Comparison of ENCODE assay signal across 14 cellular contexts in the genomic region with DNA sequence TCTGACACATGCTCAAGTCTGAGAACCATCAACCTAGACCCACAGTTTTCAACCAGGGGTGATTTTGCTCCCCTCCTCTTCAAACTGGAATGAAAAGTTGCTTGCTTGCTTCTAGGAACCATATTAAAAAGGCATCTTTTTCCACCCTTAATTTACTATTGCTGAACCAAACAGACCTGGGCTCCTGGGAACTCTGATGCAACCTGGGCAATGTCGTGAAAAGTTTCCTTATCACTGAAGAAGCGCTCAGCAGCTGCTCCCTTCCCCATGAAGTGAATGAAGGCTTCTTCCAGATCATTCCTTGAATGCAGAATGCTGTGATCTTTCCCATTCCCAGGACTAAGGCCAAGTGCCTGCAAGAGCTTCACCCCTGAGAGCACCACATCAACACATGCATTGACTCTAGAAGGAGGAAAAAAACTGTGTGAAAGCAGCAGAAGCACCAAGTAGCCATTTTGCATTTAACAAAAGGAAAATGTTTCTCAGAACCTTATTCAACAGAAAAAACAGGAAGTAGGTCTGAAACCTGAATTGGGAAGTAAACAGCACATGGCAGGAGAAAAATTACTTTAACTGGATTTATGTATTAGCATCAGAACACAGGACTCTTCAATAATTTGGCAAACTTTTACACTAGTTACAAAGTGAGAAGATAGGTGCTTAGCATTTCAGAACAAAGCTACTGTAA. TPM values are rescaled to one million over a fixed set of nuclear protein-coding genes. Genes with fewer than 3 reads are reported as not detected.
A peak's percentile ranks its signal among the peaks of the same experiment; 100 is the strongest.
DNase-seq lines count a peak whose midpoint lies in the region; ATAC-seq, FAIRE-seq and TF ChIP-seq lines count a peak whose summit lies in the region.
"Had no signal": no experiment of that assay in that cellular context is flagged by ENCODE, and none has a peak within 500 bp of the region (broad histone marks: within the 10 kb centered on the region; RNA-seq: fewer than 3 reads in every experiment).

No MANE protein-coding gene starts in this region.

- BruUV-seq in GM12878 (replicated peaks; lab: Mats Ljungman, UMichigan) (no TSS peak), HepG2 (replicated peaks; lab: Mats Ljungman, UMichigan) (no TSS peak)

- RAD21 ChIA-PET in GM12878 (lab: Charles Lee; ENCODE audit: unreplicated experiment) = interaction anchor here (1.1 kb wide), 1 partner anchor 10 kb away, joined by 3 read pairs; no protein-coding TSS in a partner anchor

- H3K4me2 ChIP-seq in A549 (no peak overlapping the region), OCI-LY3 (ENCODE audit: low read length) (peak overlapping the region; percentile 79), GM12878 (ENCODE audit: control insufficient read depth, insufficient read depth) (peak overlapping the region; percentile 75; the same call in 1 of the 2 replicates), HepG2 (ENCODE audit: low read depth, low read length) (no peak overlapping the region)

- SMC1A ChIA-PET in GM12878 (lab: Charles Lee; ENCODE audit: uncharacterized antibody, unreplicated experiment) = interaction anchor here (0.6 to 0.8 kb wide), 2 partner anchors 13 to 53 kb away, joined by 3 read pairs; no protein-coding TSS in a partner anchor

- WGBS in A549 (ENCODE audit: missing lambda C conversion rate) = 100% methylated on average over 2 of the region's 2 CpGs
- 100% methylated on average over 2 of the region's 2 CpGs for WGBS in GM12878 (ENCODE audit: insufficient coverage, insufficient replicate concordance, low lambda C conversion rate, missing lambda C conversion rate)
- 91% methylated on average over 2 of the region's 2 CpGs for WGBS in HepG2 (ENCODE audit: low lambda C conversion rate)

- intact Hi-C loops in GM12878 (cut with micrococcal nuclease; ENCODE audit: unreplicated experiment) (loop anchor here (5.0 kb wide), 1 partner anchor 53 kb away; no protein-coding TSS in a partner anchor), HepG2 (cut with micrococcal nuclease; ENCODE audit: unreplicated experiment) (no loop called here)

- CTCF ChIA-PET in A549 (lab: Yijun Ruan, JAX) (interaction anchor here (1.0 to 2.4 kb wide), 4 partner anchors 11 to 466 kb away, joined by 3 to 8 read pairs (median 4); no protein-coding TSS in a partner anchor), GM12878 (lab: Yijun Ruan, JAX) (interaction anchor here (0.7 to 1.5 kb wide), 2 partner anchors 10 kb away, joined by 3 read pairs; no protein-coding TSS in a partner anchor), HepG2 (lab: Yijun Ruan, JAX; ENCODE audit: low intra/inter-chr PET ratio, low total read pairs) (no interaction called here)

- H3K9me3 ChIP-seq in A549 = no peaks in the 10 kb centered on the region
- no peaks in the 10 kb centered on the region for H3K9me3 ChIP-seq in OCI-LY3 (ENCODE audit: insufficient read depth, low read length)
- peaks cover 3% of the 10 kb centered on the region; the same call in 2 of the 3 replicates for H3K9me3 ChIP-seq in GM12878 (replicated peaks; ENCODE audit: control insufficient read depth, insufficient read depth, low read length)
- no peaks in the 10 kb centered on the region for H3K9me3 ChIP-seq in HepG2 (ENCODE audit: low read length)
- H3K9me3 ChIP-seq: thoracic aorta had no signal

- TF ChIP-seq EP300 in A549 (IDR thresholded peaks at IDR 0.05) = no peak
- no peak for TF ChIP-seq EP300 in GM12878 (IDR thresholded peaks at IDR 0.05; ENCODE audit: borderline replicate concordance in 1 of 2, control insufficient read depth in 1 of 2, low read depth in 2 of 2, low read length in 2 of 2)
- no peak for TF ChIP-seq EP300 in HepG2 (IDR thresholded peaks at IDR 0.05; ENCODE audit: low read depth in 2 of 2, low read length in 2 of 2)
- no peak for TF ChIP-seq EP300 in HepG2 (CRISPR knock-in tag; IDR thresholded peaks at IDR 0.05; ENCODE audit: borderline replicate concordance)

- FAIRE-seq in A549 (lab: Jason Lieb, UNC) (peak; percentile 28), GM12878 (lab: Jason Lieb, UNC) (peak; percentile 47), HepG2 (lab: Jason Lieb, UNC) (no peak)

- no peaks in the 10 kb centered on the region for H3K4me1 ChIP-seq in A549
- peaks cover 54% of the 10 kb centered on the region for H3K4me1 ChIP-seq in OCI-LY3 (ENCODE audit: low read length)
- peaks cover 22% of the 10 kb centered on the region for H3K4me1 ChIP-seq in GM12878 (ENCODE audit: control insufficient read depth, insufficient read depth, low read length)
- no peaks in the 10 kb centered on the region for H3K4me1 ChIP-seq in HepG2 (ENCODE audit: insufficient read depth, low read length)

- POLR2A ChIA-PET in A549 (lab: Yijun Ruan, JAX) = no interaction called here
- POLR2A ChIA-PET in GM12878 (lab: Charles Lee) = no interaction called here
- POLR2A ChIA-PET in HepG2 (lab: Yijun Ruan, JAX) = no interaction called here

- TF ChIP-seq CTCF in A549 (IDR thresholded peaks at IDR 0.05) (no peak), OCI-LY3 (IDR thresholded peaks at IDR 0.05; ENCODE audit: low read depth, low read length) (no peak), GM12878 (IDR thresholded peaks at IDR 0.05 in 2 of 3, conservative IDR thresholded peaks at IDR 0.05 in 1 of 3; ENCODE audit: control insufficient read depth in 2 of 3, extremely low read depth in 1 of 3, insufficient read depth in 1 of 3, low read depth in 3 of 3, low read length in 3 of 3) (no peak), HepG2 (CRISPR knock-in tag; IDR thresholded peaks at IDR 0.05) (no peak)

- in situ Hi-C loops in GM12878 (cut with MboI) = no loop called here
- in situ Hi-C loops in HepG2 (cut with HindIII; ENCODE audit: extremely low pct_ligation_motif_present, low pct_unique_long_range_greater_than_20kb) = no loop called here

- no peak for TF ChIP-seq RAD21 in A549 (conservative IDR thresholded peaks at IDR 0.05 in 1 of 2, IDR thresholded peaks at IDR 0.05 in 1 of 2)
- no peak for TF ChIP-seq RAD21 in GM12878 (IDR thresholded peaks at IDR 0.05; ENCODE audit: insufficient read depth, low read depth, low read length)
- TF ChIP-seq RAD21 in HepG2 (CRISPR knock-in tag; IDR thresholded peaks at IDR 0.05) = no peak

- H3K9ac ChIP-seq in OCI-LY3 (ENCODE audit: low read length) (peak overlapping the region; percentile 34; the same call in 1 of the 2 replicates), GM12878 (ENCODE audit: control insufficient read depth, insufficient read depth, low read length) (no peak overlapping the region), HepG2 (ENCODE audit: insufficient read depth, low read depth, low read length) (no peak overlapping the region)

- H3K27ac ChIP-seq in A549 (no peak overlapping the region), OCI-LY3 (ENCODE audit: low read length) (peak overlapping the region; percentile 75), GM12878 (ENCODE audit: control insufficient read depth, insufficient read depth) (peak overlapping the region; percentile 10; the same call in 1 of the 2 replicates), HepG2 (ENCODE audit: extremely low read length, insufficient read depth, low read length) (no peak overlapping the region)
- H3K27ac ChIP-seq: thoracic aorta had no signal

- TF ChIP-seq POLR2A in A549 (IDR thresholded peaks at IDR 0.05; ENCODE audit: low read length) (no peak), GM12878 (IDR thresholded peaks at IDR 0.05; ENCODE audit: low read depth, low read length) (no peak), HepG2 (IDR thresholded peaks at IDR 0.05; ENCODE audit: insufficient read depth in 1 of 2, low read depth in 2 of 2, low read length in 2 of 2) (no peak)

- no peaks in the 10 kb centered on the region for H3K27me3 ChIP-seq in OCI-LY3 (ENCODE audit: low read depth, low read length)
- no peaks in the 10 kb centered on the region for H3K27me3 ChIP-seq in GM12878 (replicated peaks in 1 of 2; ENCODE audit: control insufficient read depth in 2 of 2, insufficient read depth in 2 of 2, low read length in 1 of 2)
- no peaks in the 10 kb centered on the region for H3K27me3 ChIP-seq in HepG2 (ENCODE audit: control insufficient read depth in 1 of 2, insufficient read depth in 2 of 2, low read length in 2 of 2)

- ATAC-seq in A549 (no peak), GM12878 (peak; percentile 41), HepG2 (no peak)

- H3K79me2 ChIP-seq in OCI-LY3 (ENCODE audit: low read length) (peaks cover 96% of the 10 kb centered on the region), GM12878 (ENCODE audit: control insufficient read depth, insufficient read depth, low read length) (peaks cover 60% of the 10 kb centered on the region), HepG2 (ENCODE audit: insufficient read depth, low read length) (peaks cover 6% of the 10 kb centered on the region)

- H3K4me3 ChIP-seq in A549 (no peak overlapping the region), OCI-LY3 (ENCODE audit: low read length) (peak overlapping the region; percentile 52), GM12878 (peak overlapping the region; percentile 1; the same call in 1 of the 2 replicates), HepG2 (replicated peaks in 1 of 3; ENCODE audit: insufficient read depth in 1 of 3, low read depth in 2 of 3, low read length in 3 of 3) (no peak overlapping the region)
- H3K4me3 ChIP-seq: thoracic aorta had no signal

- H3K36me3 ChIP-seq in OCI-LY3 (replicated peaks; ENCODE audit: low read depth, low read length) (peaks cover 87% of the 10 kb centered on the region), GM12878 (ENCODE audit: control insufficient read depth in 2 of 2, insufficient read depth in 2 of 2, low read length in 1 of 2) (peaks cover 7 to 44% of the 10 kb centered on the region in 2 experiments), HepG2 (replicated peaks in 1 of 2; ENCODE audit: control insufficient read depth in 1 of 2, insufficient read depth in 2 of 2, low read length in 2 of 2) (peaks cover 14 to 45% of the 10 kb centered on the region in 2 experiments)

- H2AFZ ChIP-seq in OCI-LY3 (ENCODE audit: low read depth, low read length) (no peak overlapping the region), GM12878 (ENCODE audit: control insufficient read depth, low read depth, low read length) (no peak overlapping the region; the same call in 1 of the 2 replicates), HepG2 (ENCODE audit: low read length) (no peak overlapping the region)

- DNase-seq in A549 (ENCODE audit: low read depth in 1 of 2, low spot score in 1 of 2) (no peak), GF-D8 (lab: John Stamatoyannopoulos, UW) (peak; percentile 8), GM12878 (ENCODE audit: low read depth, low spot score) (no peak), retina (no peak), HepG2 (ENCODE audit: low spot score) (no peak), AG08396 (ENCODE audit: low spot score) (no peak), A172 (ENCODE audit: low spot score) (no peak)
- DNase-seq: amniotic stem cell, DMS79 treated with DMSO at 0.1 percent for 48 hours, head of caudate nucleus, kidney glomerular epithelial cell, NCI-H1048 had no signal

- H4K20me1 ChIP-seq in OCI-LY3 (ENCODE audit: insufficient read depth, low read length) = peaks cover 55% of the 10 kb centered on the region
- no peaks in the 10 kb centered on the region for H4K20me1 ChIP-seq in GM12878 (ENCODE audit: control insufficient read depth, insufficient read depth)
- no peaks in the 10 kb centered on the region for H4K20me1 ChIP-seq in HepG2 (ENCODE audit: insufficient read depth, low read length)

RNA-seq across cellular contexts. Expression of a gene that starts 8.7 kb away (rescaled TPM):
- polyA plus RNA-seq in A549 (2011; rRNA removed) (94.6 and 98.3 TPM in 2 replicates), A549 (2017; fragmentation: RNase III; extraction: RNeasy Plus Mini Kit Qiagen cat#74134 plus additional on column Dnase treatment) (56.6 to 62.5 TPM (median 60.3 TPM) in 3 replicates), GM12878 (2011; rRNA removed) (146 and 165 TPM in 2 replicates), GM12878 (2014; fragmentation: Illumina TruSeq; extraction: Trizol) (66.6 and 66.7 TPM in 2 replicates), GM12878 (2014; fragmentation: Nextera tagmentation; extraction: Ambion mirVana) (10 to 100 TPM; 13.8 to 18.1 TPM), GM12878 (2014; rRNA removed) (65.5 and 78.8 TPM in 2 replicates), GM12878 (2016; fragmentation: Nextera tagmentation; extraction: Ambion mirVana) (10 to 100 TPM; 51.5 to 53.1 TPM), HepG2 (2011; rRNA removed) (59.4 and 61.6 TPM in 2 replicates)
- polyA plus RNA-seq in A549 (2012; cell fraction: cytosol; rRNA removed) = 69.9 and 81.4 TPM in 2 replicates
- polyA plus RNA-seq in A549 (2012; cell fraction: nucleus; rRNA removed) = 157 and 158 TPM in 2 replicates
- polyA minus RNA-seq in A549 (2011; rRNA and poly(A)+ RNA removed) = 56.4 and 61.7 TPM in 2 replicates
- 374 and 402 TPM in 2 replicates for total RNA-seq in GM12878 (2013; cell fraction: nucleolus; rRNA removed)
- total RNA-seq in GM12878 (2014; rRNA removed) (66.0 and 78.9 TPM in 2 replicates), GM12878 (2014; rRNA removed; fragmentation: Illumina TruSeq; extraction: Trizol) (56.2 and 60.2 TPM in 2 replicates), GM12878 (2021) (50.3 and 53.2 TPM in 2 replicates), HepG2 (2016; rRNA removed; fragmentation: Illumina TruSeq; extraction: Trizol) (33.5 and 67.5 TPM in 2 replicates)
- polyA plus RNA-seq in GM12878 (2011; ENCODE audit: low read depth) = 42.9 TPM
- polyA plus RNA-seq in GM12878 (2011; cell fraction: cytosol; rRNA removed) = 74.2 and 83.1 TPM in 2 replicates
- polyA plus RNA-seq in GM12878 (2011; cell fraction: nucleus; rRNA removed) = 171 and 176 TPM in 2 replicates
- 47.5 and 54.3 TPM in 2 replicates for polyA plus RNA-seq in GM12878 (2012)
- polyA minus RNA-seq in GM12878 (2011; rRNA and poly(A)+ RNA removed) = 76.5 and 81.0 TPM in 2 replicates
- 24.2 and 31.1 TPM in 2 replicates for polyA minus RNA-seq in GM12878 (2011; cell fraction: cytosol; rRNA and poly(A)+ RNA removed)
- polyA minus RNA-seq in GM12878 (2011; cell fraction: nucleus; rRNA and poly(A)+ RNA removed) = 80.6 and 96.3 TPM in 2 replicates
- 22.4 and 27.1 TPM in 2 replicates for total RNA-seq in HepG2 (2016; cell fraction: cytosol; rRNA removed; fragmentation: Illumina TruSeq; extraction: Trizol; ENCODE audit: low read depth)
- 32.0 and 67.5 TPM in 2 replicates for total RNA-seq in HepG2 (2016; cell fraction: insoluble cytoplasmic fraction; rRNA removed; fragmentation: Illumina TruSeq; extraction: Trizol)
- total RNA-seq in HepG2 (2016; cell fraction: membrane; rRNA removed; fragmentation: Illumina TruSeq; extraction: Trizol) = 22.2 and 23.4 TPM in 2 replicates
- 67.5 and 93.2 TPM in 2 replicates for total RNA-seq in HepG2 (2016; cell fraction: nucleus; rRNA removed; fragmentation: Illumina TruSeq; extraction: Trizol)
- polyA plus RNA-seq in HepG2 (2011; cell fraction: cytosol; rRNA removed) = 41.8 and 45.0 TPM in 2 replicates
- 62.2 and 69.8 TPM in 2 replicates for polyA plus RNA-seq in HepG2 (2011; cell fraction: nucleus; rRNA removed)
- polyA plus RNA-seq in HepG2 (2012) = 29.7 and 33.7 TPM in 2 replicates
- polyA plus RNA-seq in HepG2 (2016; cell fraction: cytosol; fragmentation: Illumina TruSeq; extraction: Trizol; ENCODE audit: low read depth) = 4.6 and 4.9 TPM in 2 replicates
- 25.8 and 28.0 TPM in 2 replicates for polyA plus RNA-seq in HepG2 (2016; cell fraction: insoluble cytoplasmic fraction; fragmentation: Illumina TruSeq; extraction: Trizol; ENCODE audit: low read depth)
- polyA plus RNA-seq in HepG2 (2016; cell fraction: membrane; fragmentation: Illumina TruSeq; extraction: Trizol; ENCODE audit: low read depth) = 10.4 and 11.2 TPM in 2 replicates
- polyA plus RNA-seq in HepG2 (2016; cell fraction: nucleus; fragmentation: Illumina TruSeq; extraction: Trizol; ENCODE audit: insufficient read depth, low read depth) = 113 and 118 TPM in 2 replicates
- 47.4 and 81.7 TPM in 2 replicates for polyA minus RNA-seq in HepG2 (2011; rRNA and poly(A)+ RNA removed; ENCODE audit: low replicate concordance)
- polyA minus RNA-seq in HepG2 (2011; cell fraction: cytosol; rRNA and poly(A)+ RNA removed) = 17.2 and 21.0 TPM in 2 replicates
- polyA minus RNA-seq in HepG2 (2011; cell fraction: nucleus; rRNA and poly(A)+ RNA removed) = 86.3 and 91.4 TPM in 2 replicates
- total RNA-seq in A172 (2014; rRNA removed; shearing (Covaris generic)) = 69.7 and 70.8 TPM in 2 replicates

Comparison
In these comparisons a context has a peak if more than half of its experiments do, and no peak if none do; other contexts are left out.
1. H3K27ac ChIP-seq: peak in OCI-LY3 (single experiment) and GM12878 (single experiment); none in A549 (0 of 2) and HepG2 (single experiment).
2. H3K4me2 ChIP-seq: peak in OCI-LY3 (single experiment) and GM12878 (single experiment); none in A549 (single experiment) and HepG2 (single experiment).
3. H3K4me3 ChIP-seq: peak in OCI-LY3 (single experiment) and GM12878 (single experiment); none in A549 (single experiment) and HepG2 (0 of 3).